In genomic region chr20:45311589-45312211, GRCh38 we compare ENCODE assay signal across 1 cellular context.
TF ChIP-seq lines count a peak whose summit lies in the region.

No MANE protein-coding gene starts in this region.

TF ChIP-seq in HepG2, 621 proteins besides CTCF, POLR2A, EP300 and RAD21 (continued from another document and continues in another):
- TF ChIP-seq, protein P1, sequence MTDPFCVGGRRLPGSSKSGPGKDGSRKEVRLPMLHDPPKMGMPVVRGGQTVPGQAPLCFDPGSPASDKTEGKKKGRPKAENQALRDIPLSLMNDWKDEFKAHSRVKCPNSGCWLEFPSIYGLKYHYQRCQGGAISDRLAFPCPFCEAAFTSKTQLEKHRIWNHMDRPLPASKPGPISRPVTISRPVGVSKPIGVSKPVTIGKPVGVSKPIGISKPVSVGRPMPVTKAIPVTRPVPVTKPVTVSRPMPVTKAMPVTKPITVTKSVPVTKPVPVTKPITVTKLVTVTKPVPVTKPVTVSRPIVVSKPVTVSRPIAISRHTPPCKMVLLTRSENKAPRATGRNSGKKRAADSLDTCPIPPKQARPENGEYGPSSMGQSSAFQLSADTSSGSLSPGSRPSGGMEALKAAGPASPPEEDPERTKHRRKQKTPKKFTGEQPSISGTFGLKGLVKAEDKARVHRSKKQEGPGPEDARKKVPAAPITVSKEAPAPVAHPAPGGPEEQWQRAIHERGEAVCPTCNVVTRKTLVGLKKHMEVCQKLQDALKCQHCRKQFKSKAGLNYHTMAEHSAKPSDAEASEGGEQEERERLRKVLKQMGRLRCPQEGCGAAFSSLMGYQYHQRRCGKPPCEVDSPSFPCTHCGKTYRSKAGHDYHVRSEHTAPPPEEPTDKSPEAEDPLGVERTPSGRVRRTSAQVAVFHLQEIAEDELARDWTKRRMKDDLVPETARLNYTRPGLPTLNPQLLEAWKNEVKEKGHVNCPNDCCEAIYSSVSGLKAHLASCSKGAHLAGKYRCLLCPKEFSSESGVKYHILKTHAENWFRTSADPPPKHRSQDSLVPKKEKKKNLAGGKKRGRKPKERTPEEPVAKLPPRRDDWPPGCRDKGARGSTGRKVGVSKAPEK (CRISPR knock-in tag; IDR thresholded peaks at IDR 0.05; ENCODE audit: borderline replicate concordance), result 0 out of 2 replicates have a peak, but pooled peaks have one; percentile 49
- TF ChIP-seq RELA (CRISPR knock-in tag; IDR thresholded peaks at IDR 0.05) (0 out of 2 replicates have a peak, but pooled peaks have one; percentile 76), MTA1 (CRISPR knock-in tag; IDR thresholded peaks at IDR 0.05; ENCODE audit: borderline replicate concordance) (peak; percentile 67; the same call in 1 of the 2 replicates), KDM2A (CRISPR knock-in tag; IDR thresholded peaks at IDR 0.05; ENCODE audit: borderline replicate concordance, low read depth) (peak; percentile 75), CREB1 (IDR thresholded peaks at IDR 0.05) (no peak), CREB1 (CRISPR knock-in tag; IDR thresholded peaks at IDR 0.05) (no peak), ASH2L (IDR thresholded peaks at IDR 0.05; ENCODE audit: insufficient read length, low read depth, low read length) (no peak), BORCS8-MEF2B (CRISPR knock-in tag; IDR thresholded peaks at IDR 0.05) (no peak), SRSF1 (optimal IDR thresholded peaks at IDR 0.05; ENCODE audit: low read depth, low read length) (peak; percentile 14), ZNF136 (CRISPR knock-in tag; IDR thresholded peaks at IDR 0.05; ENCODE audit: low read depth) (no peak), ZNF768 (CRISPR knock-in tag; IDR thresholded peaks at IDR 0.05) (peak; percentile 62; the same call in 1 of the 2 replicates), ZNF782 (CRISPR knock-in tag; IDR thresholded peaks at IDR 0.05; ENCODE audit: borderline replicate concordance) (0 out of 2 replicates have a peak, but pooled peaks have one; percentile 23), IKZF5 (CRISPR knock-in tag; IDR thresholded peaks at IDR 0.05) (0 out of 2 replicates have a peak, but pooled peaks have one; percentile 30), ZNF883 (CRISPR knock-in tag; IDR thresholded peaks at IDR 0.05; ENCODE audit: not compliant biosample characterization) (peak; percentile 64), GTF3A (CRISPR knock-in tag; conservative IDR thresholded peaks at IDR 0.05) (no peak), ZNF619 (CRISPR knock-in tag; IDR thresholded peaks at IDR 0.05) (peak; percentile 36; the same call in 1 of the 2 replicates), ZNF335 (CRISPR knock-in tag; IDR thresholded peaks at IDR 0.05) (no peak), ZNF788 (CRISPR knock-in tag; IDR thresholded peaks at IDR 0.05; ENCODE audit: borderline replicate concordance) (peak; percentile 53; the same call in 1 of the 2 replicates), ARNT2 (CRISPR knock-in tag; IDR thresholded peaks at IDR 0.05; ENCODE audit: low read depth) (no peak), KDM1A (CRISPR knock-in tag; IDR thresholded peaks at IDR 0.05) (0 out of 2 replicates have a peak, but pooled peaks have one; percentile 17), ZNF331 (CRISPR knock-in tag; IDR thresholded peaks at IDR 0.05) (peak; percentile 56; the same call in 1 of the 2 replicates), ZNF703 (CRISPR knock-in tag; IDR thresholded peaks at IDR 0.05; ENCODE audit: borderline replicate concordance) (no peak), PRPF4 (IDR thresholded peaks at IDR 0.05; ENCODE audit: low read depth, low read length, poor library complexity, severe bottlenecking) (no peak), ZNF574 (CRISPR knock-in tag; IDR thresholded peaks at IDR 0.05) (peak; percentile 16; the same call in 1 of the 2 replicates), SSRP1 (CRISPR knock-in tag; IDR thresholded peaks at IDR 0.05) (no peak), CENPT (CRISPR knock-in tag; IDR thresholded peaks at IDR 0.05; ENCODE audit: low read depth) (peak; percentile 66; the same call in 1 of the 2 replicates), ZNF598 (CRISPR knock-in tag; IDR thresholded peaks at IDR 0.05; ENCODE audit: borderline replicate concordance) (peak; percentile 48; the same call in 1 of the 2 replicates), CAMTA2 (CRISPR knock-in tag; IDR thresholded peaks at IDR 0.05; ENCODE audit: borderline replicate concordance) (peak; percentile 71; the same call in 1 of the 2 replicates), ZNF552 (CRISPR knock-in tag; IDR thresholded peaks at IDR 0.05; ENCODE audit: borderline replicate concordance) (no peak), STAG1 (CRISPR knock-in tag; IDR thresholded peaks at IDR 0.05) (peak; percentile 69), ZKSCAN1 (IDR thresholded peaks at IDR 0.05; ENCODE audit: low read length) (no peak), DNMT1 (CRISPR knock-in tag; IDR thresholded peaks at IDR 0.05) (peak; percentile 34; the same call in 1 of the 2 replicates), SP1 (IDR thresholded peaks at IDR 0.05) (no peak), SP1 (CRISPR knock-in tag; IDR thresholded peaks at IDR 0.05) (peak; percentile 41; the same call in 1 of the 2 replicates), ZNF263 (CRISPR knock-in tag; IDR thresholded peaks at IDR 0.05) (peak; percentile 99), ZNF607 (CRISPR knock-in tag; IDR thresholded peaks at IDR 0.05; ENCODE audit: borderline replicate concordance) (no peak), MEF2D (CRISPR knock-in tag; IDR thresholded peaks at IDR 0.05) (peak; percentile 28; the same call in 1 of the 2 replicates), GMEB1 (CRISPR knock-in tag; IDR thresholded peaks at IDR 0.05; ENCODE audit: borderline replicate concordance) (0 out of 2 replicates have a peak, but pooled peaks have one; percentile 16), ZNF441 (CRISPR knock-in tag; IDR thresholded peaks at IDR 0.05; ENCODE audit: borderline replicate concordance) (peak; percentile 84)
- TF ChIP-seq, protein P2, sequence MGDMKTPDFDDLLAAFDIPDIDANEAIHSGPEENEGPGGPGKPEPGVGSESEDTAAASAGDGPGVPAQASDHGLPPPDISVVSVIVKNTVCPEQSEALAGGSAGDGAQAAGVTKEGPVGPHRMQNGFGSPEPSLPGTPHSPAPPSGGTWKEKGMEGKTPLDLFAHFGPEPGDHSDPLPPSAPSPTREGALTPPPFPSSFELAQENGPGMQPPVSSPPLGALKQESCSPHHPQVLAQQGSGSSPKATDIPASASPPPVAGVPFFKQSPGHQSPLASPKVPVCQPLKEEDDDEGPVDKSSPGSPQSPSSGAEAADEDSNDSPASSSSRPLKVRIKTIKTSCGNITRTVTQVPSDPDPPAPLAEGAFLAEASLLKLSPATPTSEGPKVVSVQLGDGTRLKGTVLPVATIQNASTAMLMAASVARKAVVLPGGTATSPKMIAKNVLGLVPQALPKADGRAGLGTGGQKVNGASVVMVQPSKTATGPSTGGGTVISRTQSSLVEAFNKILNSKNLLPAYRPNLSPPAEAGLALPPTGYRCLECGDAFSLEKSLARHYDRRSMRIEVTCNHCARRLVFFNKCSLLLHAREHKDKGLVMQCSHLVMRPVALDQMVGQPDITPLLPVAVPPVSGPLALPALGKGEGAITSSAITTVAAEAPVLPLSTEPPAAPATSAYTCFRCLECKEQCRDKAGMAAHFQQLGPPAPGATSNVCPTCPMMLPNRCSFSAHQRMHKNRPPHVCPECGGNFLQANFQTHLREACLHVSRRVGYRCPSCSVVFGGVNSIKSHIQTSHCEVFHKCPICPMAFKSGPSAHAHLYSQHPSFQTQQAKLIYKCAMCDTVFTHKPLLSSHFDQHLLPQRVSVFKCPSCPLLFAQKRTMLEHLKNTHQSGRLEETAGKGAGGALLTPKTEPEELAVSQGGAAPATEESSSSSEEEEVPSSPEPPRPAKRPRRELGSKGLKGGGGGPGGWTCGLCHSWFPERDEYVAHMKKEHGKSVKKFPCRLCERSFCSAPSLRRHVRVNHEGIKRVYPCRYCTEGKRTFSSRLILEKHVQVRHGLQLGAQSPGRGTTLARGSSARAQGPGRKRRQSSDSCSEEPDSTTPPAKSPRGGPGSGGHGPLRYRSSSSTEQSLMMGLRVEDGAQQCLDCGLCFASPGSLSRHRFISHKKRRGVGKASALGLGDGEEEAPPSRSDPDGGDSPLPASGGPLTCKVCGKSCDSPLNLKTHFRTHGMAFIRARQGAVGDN (CRISPR knock-in tag; IDR thresholded peaks at IDR 0.05), result peak; percentile 58
- TF ChIP-seq, protein P3, sequence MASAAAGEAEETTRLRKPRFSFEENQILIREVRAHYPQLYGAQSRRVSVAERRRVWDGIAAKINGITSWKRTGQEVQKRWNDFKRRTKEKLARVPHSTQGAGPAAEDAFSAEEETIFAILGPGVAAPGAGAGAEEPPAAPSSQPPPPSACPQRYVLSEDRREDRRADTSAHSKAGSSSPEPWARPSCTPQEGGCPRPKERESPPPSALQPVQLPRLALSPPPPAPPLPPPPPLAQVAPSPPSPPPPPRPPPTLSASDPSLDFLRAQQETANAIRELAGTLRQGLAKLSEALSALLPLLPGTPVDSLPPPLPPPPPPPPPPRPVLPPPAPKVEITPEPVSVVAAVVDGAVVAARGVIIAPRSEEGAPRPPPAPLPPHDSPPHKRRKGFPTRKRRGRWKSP (CRISPR knock-in tag; IDR thresholded peaks at IDR 0.05), result peak; percentile 94; the same call in 1 of the 2 replicates
- TF ChIP-seq, protein P4, sequence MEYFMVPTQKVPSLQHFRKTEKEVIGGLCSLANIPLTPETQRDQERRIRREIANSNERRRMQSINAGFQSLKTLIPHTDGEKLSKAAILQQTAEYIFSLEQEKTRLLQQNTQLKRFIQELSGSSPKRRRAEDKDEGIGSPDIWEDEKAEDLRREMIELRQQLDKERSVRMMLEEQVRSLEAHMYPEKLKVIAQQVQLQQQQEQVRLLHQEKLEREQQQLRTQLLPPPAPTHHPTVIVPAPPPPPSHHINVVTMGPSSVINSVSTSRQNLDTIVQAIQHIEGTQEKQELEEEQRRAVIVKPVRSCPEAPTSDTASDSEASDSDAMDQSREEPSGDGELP (IDR thresholded peaks at IDR 0.05; ENCODE audit: borderline replicate concordance, low read depth), result no peak
- TF ChIP-seq, protein P5, sequence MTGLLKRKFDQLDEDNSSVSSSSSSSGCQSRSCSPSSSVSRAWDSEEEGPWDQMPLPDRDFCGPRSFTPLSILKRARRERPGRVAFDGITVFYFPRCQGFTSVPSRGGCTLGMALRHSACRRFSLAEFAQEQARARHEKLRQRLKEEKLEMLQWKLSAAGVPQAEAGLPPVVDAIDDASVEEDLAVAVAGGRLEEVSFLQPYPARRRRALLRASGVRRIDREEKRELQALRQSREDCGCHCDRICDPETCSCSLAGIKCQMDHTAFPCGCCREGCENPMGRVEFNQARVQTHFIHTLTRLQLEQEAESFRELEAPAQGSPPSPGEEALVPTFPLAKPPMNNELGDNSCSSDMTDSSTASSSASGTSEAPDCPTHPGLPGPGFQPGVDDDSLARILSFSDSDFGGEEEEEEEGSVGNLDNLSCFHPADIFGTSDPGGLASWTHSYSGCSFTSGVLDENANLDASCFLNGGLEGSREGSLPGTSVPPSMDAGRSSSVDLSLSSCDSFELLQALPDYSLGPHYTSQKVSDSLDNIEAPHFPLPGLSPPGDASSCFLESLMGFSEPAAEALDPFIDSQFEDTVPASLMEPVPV (CRISPR knock-in tag; IDR thresholded peaks at IDR 0.05), result 0 out of 2 replicates have a peak, but pooled peaks have one; percentile 46
- TF ChIP-seq, protein P6, sequence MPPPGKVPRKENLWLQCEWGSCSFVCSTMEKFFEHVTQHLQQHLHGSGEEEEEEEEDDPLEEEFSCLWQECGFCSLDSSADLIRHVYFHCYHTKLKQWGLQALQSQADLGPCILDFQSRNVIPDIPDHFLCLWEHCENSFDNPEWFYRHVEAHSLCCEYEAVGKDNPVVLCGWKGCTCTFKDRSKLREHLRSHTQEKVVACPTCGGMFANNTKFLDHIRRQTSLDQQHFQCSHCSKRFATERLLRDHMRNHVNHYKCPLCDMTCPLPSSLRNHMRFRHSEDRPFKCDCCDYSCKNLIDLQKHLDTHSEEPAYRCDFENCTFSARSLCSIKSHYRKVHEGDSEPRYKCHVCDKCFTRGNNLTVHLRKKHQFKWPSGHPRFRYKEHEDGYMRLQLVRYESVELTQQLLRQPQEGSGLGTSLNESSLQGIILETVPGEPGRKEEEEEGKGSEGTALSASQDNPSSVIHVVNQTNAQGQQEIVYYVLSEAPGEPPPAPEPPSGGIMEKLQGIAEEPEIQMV (CRISPR knock-in tag; IDR thresholded peaks at IDR 0.05; ENCODE audit: low read depth), result 0 out of 2 replicates have a peak, but pooled peaks have one; percentile 53
- TF ChIP-seq, protein P7, sequence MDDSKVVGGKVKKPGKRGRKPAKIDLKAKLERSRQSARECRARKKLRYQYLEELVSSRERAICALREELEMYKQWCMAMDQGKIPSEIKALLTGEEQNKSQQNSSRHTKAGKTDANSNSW (CRISPR knock-in tag; IDR thresholded peaks at IDR 0.05; ENCODE audit: borderline replicate concordance), result 0 out of 2 replicates have a peak, but pooled peaks have one; percentile 43
